Comparison of ENCODE assay signal across 9 cellular contexts in genomic region chr14:73696466-73697390, GRCh38. TPM values are rescaled to one million over a fixed set of nuclear protein-coding genes. Genes with fewer than 3 reads are reported as not detected.
DNase-seq lines count a peak whose midpoint lies in the region; ATAC-seq and TF ChIP-seq lines count a peak whose summit lies in the region.
"Had no signal": no experiment of that assay in that cellular context is flagged by ENCODE, and none has a peak within 500 bp of the region (broad histone marks: within the 10 kb centered on the region; RNA-seq: fewer than 3 reads in every experiment).

No MANE protein-coding gene starts in this region.

- H3K4me1 ChIP-seq in suprapubic skin = no peaks in the 10 kb centered on the region

- no peak overlapping the region for H3K4me3 ChIP-seq in epithelial cell of esophagus (ENCODE audit: low read length)
- no peak overlapping the region for H3K4me3 ChIP-seq in suprapubic skin
- H3K4me3 ChIP-seq: cardiac muscle cell had no signal

- CTCF ChIA-PET in GM10248 (lab: Yijun Ruan, JAX) = no interaction called here

- no peak for TF ChIP-seq EP300 in suprapubic skin (IDR thresholded peaks at IDR 0.05)

- TF ChIP-seq CTCF in GM10248 (IDR thresholded peaks at IDR 0.05; ENCODE audit: control extremely low read depth, extremely low read depth, low read depth, missing control alignments) = no peak
- no peak for TF ChIP-seq CTCF in epithelial cell of esophagus (IDR thresholded peaks at IDR 0.05; ENCODE audit: insufficient read depth, low read depth, low read length, missing control alignments)
- TF ChIP-seq CTCF in suprapubic skin (IDR thresholded peaks at IDR 0.05) = no peak

- no peak for TF ChIP-seq POLR2A in suprapubic skin (IDR thresholded peaks at IDR 0.05)

- POLR2A ChIA-PET in GM10248 (lab: Yijun Ruan, JAX) = no interaction called here

- no peaks in the 10 kb centered on the region for H3K27me3 ChIP-seq in suprapubic skin
- H3K27me3 ChIP-seq: cardiac muscle cell had no signal

- no peak overlapping the region for H3K27ac ChIP-seq in suprapubic skin
- H3K27ac ChIP-seq: cardiac muscle cell had no signal

- WGBS in suprapubic skin = 86% methylated on average over 2 of the region's 2 CpGs

- no peaks in the 10 kb centered on the region for H3K9me3 ChIP-seq in suprapubic skin

- DNase-seq in GM10248 (ENCODE audit: extremely low spot score) = peak; percentile 69
- DNase-seq in HS-27A (ENCODE audit: low read depth) = peak; percentile 51
- DNase-seq in epithelial cell of esophagus (ENCODE audit: low read depth) = peak; percentile 83
- DNase-seq in suprapubic skin (ENCODE audit: low spot score in 2 of 2) = no peak
- DNase-seq in inferior parietal cortex (ENCODE audit: extremely low spot score) = no peak
- no peak for DNase-seq in NCI-H2196 treated with DMSO at 0.1 percent for 48 hours (lab: John Stamatoyannopoulos, UW; ENCODE audit: unreplicated experiment)
- DNase-seq in HK-2 (ENCODE audit: unreplicated experiment) = no peak

- H3K36me3 ChIP-seq in suprapubic skin = no peaks in the 10 kb centered on the region

- ATAC-seq in GM21390 (IDR thresholded peaks at IDR 0.05; ENCODE audit: unreplicated experiment) = peak; percentile 82

RNA-seq across cellular contexts. Expression of gene PNMA1, which starts 17.5 kb away (rescaled TPM):
- 1 to 10 TPM; 5.2 to 9.8 (median 6.4) TPM for total RNA-seq in suprapubic skin

RNA-seq across cellular contexts. Expression of gene DNAL1, which starts 51.9 kb away (rescaled TPM):
- total RNA-seq in suprapubic skin = 1 to 10 TPM; 1.8 to 3.6 (median 2.6) TPM

Comparison
In these comparisons a context has a peak if more than half of its experiments do, and no peak if none do; other contexts are left out.
1. DNase-seq: peak in GM10248 (single experiment), HS-27A (single experiment) and epithelial cell of esophagus (single experiment); none in suprapubic skin (0 of 2), inferior parietal cortex (single experiment), NCI-H2196 treated with DMSO at 0.1 percent for 48 hours (single experiment) and HK-2 (single experiment).